In genomic region chr10:104120903-104121484, GRCh38 we compare ENCODE assay signal across 8 cellular contexts. TPM values are rescaled to one million over a fixed set of nuclear protein-coding genes. Genes with fewer than 3 reads are reported as not detected.
DNase-seq lines count a peak whose midpoint lies in the region; ATAC-seq, FAIRE-seq and TF ChIP-seq lines count a peak whose summit lies in the region.

No MANE protein-coding gene starts in this region.

- H3K36me3 ChIP-seq in K562 (ENCODE audit: control insufficient read depth, insufficient read depth, low read length) = peaks cover 10% of the 10 kb centered on the region; the same call in 1 of the 3 replicates

- peak overlapping the region; percentile 97 for H2AFZ ChIP-seq in K562 (ENCODE audit: low read depth, low read length)

- FAIRE-seq in TTC549 (lab: Jason Lieb, UNC) (peak; percentile 61), K562 (lab: Jason Lieb, UNC) (peak; percentile 94)

- WGBS in K562 (ENCODE audit: insufficient coverage, low coverage, missing lambda C conversion rate) = 2% methylated on average over 27 of the region's 28 CpGs

- H3K4me2 ChIP-seq in K562 (ENCODE audit: insufficient read depth, low read length) = peak overlapping the region; percentile 85

- intact Hi-C loops in K562 (cut with micrococcal nuclease) = loop anchor here (5.0 kb wide), 5 partner anchors 86 to 231 kb away; partner anchors contain the start of genes CFAP58, SLK and STN1
- intact Hi-C loops in sciatic nerve (cut with DNase I) = loop anchor here (10.0 kb wide), 1 partner anchor 236 kb away; no protein-coding TSS in a partner anchor

- POLR2A ChIA-PET in K562 (lab: Yijun Ruan, JAX) = interaction anchor here (0.6 to 2.3 kb wide), 8 partner anchors 10 to 327 kb away, joined by 3 to 10 read pairs (median 3); no protein-coding TSS in a partner anchor

- ATAC-seq in K562 (peak; percentile 74), sciatic nerve (peak; percentile 92), HG02623 (IDR thresholded peaks at IDR 0.05; ENCODE audit: unreplicated experiment) (no peak)

- in situ Hi-C loops in K562 (cut with MboI) = no loop called here

- TSS peak; percentile 94 for BruUV-seq in K562 (replicated peaks; lab: Mats Ljungman, UMichigan)

- TF ChIP-seq POLR2A in K562 (conservative IDR thresholded peaks at IDR 0.05) = no peak

- H3K9me3 ChIP-seq in K562 (replicated peaks; ENCODE audit: control insufficient read depth, insufficient read depth, low read depth, low read length) = no peaks in the 10 kb centered on the region

- H3K4me3 ChIP-seq in HFF-Myc (replicated peaks; ENCODE audit: low read depth, low read length) = peak overlapping the region; percentile 60
- peak overlapping the region; percentile 60 for H3K4me3 ChIP-seq in K562

- no peaks in the 10 kb centered on the region for H4K20me1 ChIP-seq in K562 (replicated peaks; ENCODE audit: control insufficient read depth, insufficient read depth, low read length)

- DNase-seq in EH (ENCODE audit: low read depth) (peak; percentile 95), HFF-Myc (ENCODE audit: extremely low read depth, low read depth) (peak; percentile 91), NCI-H1092 treated with DMSO at 0.1 percent for 48 hours (lab: John Stamatoyannopoulos, UW) (peak; percentile 15), K562 (ENCODE audit: extremely low read depth in 1 of 4, low spot score in 3 of 4) (peak; percentile 41 to 85 (median 58)), iPS DF 19.7 (ENCODE audit: low read depth, low spot score) (peak; percentile 72), sciatic nerve (ENCODE audit: low spot score) (peak; percentile 94)

- H3K9me1 ChIP-seq in K562 (ENCODE audit: control insufficient read depth, insufficient read depth, low read length) = no peaks in the 10 kb centered on the region

- peak overlapping the region; percentile 88 to 91 for H3K9ac ChIP-seq in K562 (ENCODE audit: insufficient read depth in 1 of 2, low read depth in 2 of 2, low read length in 2 of 2)

- H3K27me3 ChIP-seq in K562 (ENCODE audit: control insufficient read depth in 2 of 2, insufficient read depth in 2 of 2, low read length in 2 of 2) = no peaks in the 10 kb centered on the region

- no peak for TF ChIP-seq EP300 in K562 (IDR thresholded peaks at IDR 0.05; ENCODE audit: low read length)

- peaks cover 9% of the 10 kb centered on the region; the same call in 1 of the 3 replicates for H3K79me2 ChIP-seq in K562 (ENCODE audit: control insufficient read depth, insufficient read depth, low read length)

- CTCF ChIA-PET in K562 (lab: Yijun Ruan, JAX; ENCODE audit: low intra/inter-chr PET ratio) = interaction anchor here (0.6 kb wide), 1 partner anchor 230 kb away, joined by 4 read pairs; no protein-coding TSS in a partner anchor

- TF ChIP-seq CTCF in HFF-Myc (IDR thresholded peaks at IDR 0.05; ENCODE audit: low read depth, low read length, missing control alignments) (no peak), K562 (IDR thresholded peaks at IDR 0.05 in 2 of 3, conservative IDR thresholded peaks at IDR 0.05 in 1 of 3; ENCODE audit: insufficient read depth in 2 of 3, low read depth in 1 of 3, low read length in 3 of 3) (no peak)

- no peak for TF ChIP-seq RAD21 in K562 (CRISPR knock-in tag; conservative IDR thresholded peaks at IDR 0.05 in 1 of 2, IDR thresholded peaks at IDR 0.05 in 1 of 2)

- H3K27ac ChIP-seq in K562 (ENCODE audit: extremely low read depth, low read depth, low read length) = peak overlapping the region; percentile 97

- H3K4me1 ChIP-seq in K562 (replicated peaks in 1 of 2; ENCODE audit: control insufficient read depth in 2 of 2, insufficient read depth in 2 of 2, low read length in 2 of 2) = peaks cover 0 to 7% of the 10 kb centered on the region in 2 experiments; a peak in 1 of 5 replicates

TF ChIP-seq in K562, 482 proteins besides CTCF, POLR2A, EP300 and RAD21 (continues in another document):
- TF ChIP-seq ZNF589 (CRISPR knock-in tag; IDR thresholded peaks at IDR 0.05; ENCODE audit: low read depth) = no peak
- TF ChIP-seq ZNF212 (CRISPR knock-in tag; IDR thresholded peaks at IDR 0.05) = no peak
- TF ChIP-seq YY1 (IDR thresholded peaks at IDR 0.05; ENCODE audit: borderline replicate concordance in 1 of 3, control insufficient read depth in 1 of 3, extremely low read depth in 1 of 3, insufficient read depth in 3 of 3, insufficient read length in 1 of 3, insufficient replicate concordance in 2 of 3, low read depth in 1 of 3, low read length in 2 of 3) = peak in 1 of 3 experiments; percentile 56
- TF ChIP-seq ETS2 (tag; IDR thresholded peaks at IDR 0.05; ENCODE audit: borderline replicate concordance, poor library complexity, severe bottlenecking) = no peak
- no peak for TF ChIP-seq ELF4 (CRISPR knock-in tag; IDR thresholded peaks at IDR 0.05)
- no peak for TF ChIP-seq ARID4B (CRISPR knock-in tag; IDR thresholded peaks at IDR 0.05)
- TF ChIP-seq ZNF140 (CRISPR knock-in tag; IDR thresholded peaks at IDR 0.05) = no peak
- TF ChIP-seq TOE1 (IDR thresholded peaks at IDR 0.05; ENCODE audit: borderline replicate concordance) = peak; percentile 64; the same call in 1 of the 2 replicates
- no peak for TF ChIP-seq TOE1 (CRISPR knock-in tag; IDR thresholded peaks at IDR 0.05; ENCODE audit: borderline replicate concordance, low read depth)

RNA-seq across cellular contexts. Expression of gene SFR1, which starts 1.0 kb away (rescaled TPM):
- total RNA-seq in K562 (2011; cell fraction: chromatin; rRNA removed; ENCODE audit: low replicate concordance) = 1.4 and 6.5 TPM in 2 replicates
- 1.7 and 2.2 TPM in 2 replicates for total RNA-seq in K562 (2011; cell fraction: nucleolus; rRNA removed)
- 3.8 and 5.6 TPM in 2 replicates for total RNA-seq in K562 (2011; cell fraction: nucleoplasm; rRNA removed)
- 4.3 and 4.5 TPM in 2 replicates for total RNA-seq in K562 (2014; rRNA removed)
- 11.2 and 12.7 TPM in 2 replicates for total RNA-seq in K562 (2014; rRNA removed; fragmentation: Illumina TruSeq; extraction: Trizol)
- 8.1 and 9.1 TPM in 2 replicates for total RNA-seq in K562 (2015; rRNA removed; fragmentation: Illumina TruSeq; extraction: Trizol)
- total RNA-seq in K562 (2021) = 6.7 and 6.8 TPM in 2 replicates
- 4.2 and 8.3 TPM in 2 replicates for polyA plus RNA-seq in K562 (2011; rRNA removed)
- polyA plus RNA-seq in K562 (2011; cell fraction: cytosol; rRNA removed) = 2.3 and 3.7 TPM in 2 replicates
- polyA plus RNA-seq in K562 (2011; cell fraction: nucleus; rRNA removed) = 1.7 and 1.8 TPM in 2 replicates
- 5.9 and 8.7 TPM in 2 replicates for polyA plus RNA-seq in K562 (2012)
- 7.8 and 10.3 TPM in 2 replicates for polyA plus RNA-seq in K562 (2014; fragmentation: Illumina TruSeq; extraction: Trizol)
- polyA plus RNA-seq in K562 (2014; fragmentation: Nextera tagmentation; extraction: Ambion mirVana) = 10 to 100 TPM; 17.8 to 18.7 TPM
- polyA plus RNA-seq in K562 (2014; rRNA removed) = 8.0 and 8.6 TPM in 2 replicates
- 4.7 and 5.5 TPM in 2 replicates for polyA minus RNA-seq in K562 (2011; rRNA and poly(A)+ RNA removed)
- 3.8 and 5.4 TPM in 2 replicates for polyA minus RNA-seq in K562 (2011; cell fraction: cytosol; rRNA and poly(A)+ RNA removed)
- 1.8 and 5.0 TPM in 2 replicates for polyA minus RNA-seq in K562 (2011; cell fraction: nucleus; rRNA and poly(A)+ RNA removed)
- total RNA-seq in sciatic nerve = 7.8 TPM

RNA-seq across cellular contexts. Expression of gene COL17A1, which starts 35.3 kb away (rescaled TPM):
- total RNA-seq in K562 (2011; cell fraction: chromatin; rRNA removed; ENCODE audit: low replicate concordance) = not detected in 2 replicates
- not detected in 2 replicates for total RNA-seq in K562 (2011; cell fraction: nucleolus; rRNA removed)
- not detected in 2 replicates for total RNA-seq in K562 (2011; cell fraction: nucleoplasm; rRNA removed)
- total RNA-seq in K562 (2014; rRNA removed) (not detected in 2 replicates), K562 (2014; rRNA removed; fragmentation: Illumina TruSeq; extraction: Trizol) (not detected in 2 replicates), K562 (2015; rRNA removed; fragmentation: Illumina TruSeq; extraction: Trizol) (not detected in 2 replicates), K562 (2021) (0.29 TPM in 1 of 2 replicates, not detected in the other), sciatic nerve (0.45 TPM)
- polyA plus RNA-seq in K562 (2011; rRNA removed) (not detected in 2 replicates), K562 (2014; fragmentation: Illumina TruSeq; extraction: Trizol) (not detected in 2 replicates), K562 (2014; fragmentation: Nextera tagmentation; extraction: Ambion mirVana) (not detected), K562 (2014; rRNA removed) (not detected in 2 replicates)
- polyA plus RNA-seq in K562 (2011; cell fraction: cytosol; rRNA removed) = not detected in 2 replicates
- not detected in 2 replicates for polyA plus RNA-seq in K562 (2011; cell fraction: nucleus; rRNA removed)
- polyA plus RNA-seq in K562 (2012) = 0.08 TPM in 1 of 2 replicates, not detected in the other
- polyA minus RNA-seq in K562 (2011; rRNA and poly(A)+ RNA removed) = not detected in 2 replicates
- polyA minus RNA-seq in K562 (2011; cell fraction: cytosol; rRNA and poly(A)+ RNA removed) = 0.36 TPM in 1 of 2 replicates, not detected in the other
- polyA minus RNA-seq in K562 (2011; cell fraction: nucleus; rRNA and poly(A)+ RNA removed) = 0.22 TPM in 1 of 2 replicates, not detected in the other

Comparison
In these comparisons a context has a peak if more than half of its experiments do, and no peak if none do; other contexts are left out.
1. DNase-seq: peak in every context shown above with its lines; median percentile 95 in EH; 94 in sciatic nerve; 91 in HFF-Myc; 72 in iPS DF 19.7; 58 in K562; 15 in NCI-H1092 treated with DMSO at 0.1 percent for 48 hours.